Comparison of ENCODE assay signal across 9 cellular contexts in genomic region chr1:245874942-245875580, GRCh38.
A peak's percentile ranks its signal among the peaks of the same experiment; 100 is the strongest.
DNase-seq lines count a peak whose midpoint lies in the region; ATAC-seq, FAIRE-seq and TF ChIP-seq lines count a peak whose summit lies in the region.
"Had no signal": no experiment of that assay in that cellular context is flagged by ENCODE, and none has a peak within 500 bp of the region (broad histone marks: within the 10 kb centered on the region; RNA-seq: fewer than 3 reads in every experiment).

No MANE protein-coding gene starts in this region.

- H3K36me3 ChIP-seq in endodermal cell (ENCODE audit: control insufficient read depth, insufficient read depth, low read length) = no peaks in the 10 kb centered on the region

- WGBS in endodermal cell (ENCODE audit: insufficient coverage in 1 of 2, insufficient read length in 1 of 2), 2 experiments = 94 to 96% methylated on average over 7 to 12 of the region's 12 CpGs

- DNase-seq in COLO668 (lab: John Stamatoyannopoulos, UW; ENCODE audit: unreplicated experiment) (peak; percentile 65), NCI-H2196 (lab: John Stamatoyannopoulos, UW; ENCODE audit: unreplicated experiment) (peak; percentile 45), endodermal cell (no peak), myocyte (ENCODE audit: low read depth) (peak; percentile 75), H54 (ENCODE audit: insufficient read length, low spot score) (no peak), T-helper 9 cell (no peak)

- no peak overlapping the region for H3K9ac ChIP-seq in endodermal cell (ENCODE audit: extremely low read depth, low read length, poor library complexity, severe bottlenecking)
- H3K9ac ChIP-seq: KMS-11 had no signal

- no peak for TF ChIP-seq CTCF in endodermal cell (conservative IDR thresholded peaks at IDR 0.05)

- no peak for FAIRE-seq in H54 (lab: Jason Lieb, UNC)

- H3K27me3 ChIP-seq in endodermal cell (ENCODE audit: control insufficient read depth, insufficient read depth, low read length, poor library complexity, severe bottlenecking) = no peaks in the 10 kb centered on the region

- no peak for TF ChIP-seq POLR2A in H54 (IDR thresholded peaks at IDR 0.05; ENCODE audit: low read depth, low read length)

- H3K4me3 ChIP-seq in endodermal cell (ENCODE audit: low read length) = no peak overlapping the region

- H3K9me3 Mint-ChIP-seq in endodermal cell = peaks cover 3% of the 10 kb centered on the region

- H3K4me1 Mint-ChIP-seq in endodermal cell = peaks cover under 1% of the 10 kb centered on the region

- H3K9me3 ChIP-seq in endodermal cell (ENCODE audit: control insufficient read depth, low read length) = peaks cover 15% of the 10 kb centered on the region

- no peak overlapping the region for H3K4me3 Mint-ChIP-seq in endodermal cell

- no peaks in the 10 kb centered on the region for H3K27me3 Mint-ChIP-seq in endodermal cell (ENCODE audit: insufficient read depth)

- peak overlapping the region; percentile 9 for H3K27ac ChIP-seq in endodermal cell (ENCODE audit: low read depth, low read length)
- H3K27ac ChIP-seq: KMS-11 had no signal

- no peaks in the 10 kb centered on the region for H3K4me1 ChIP-seq in endodermal cell (ENCODE audit: control insufficient read depth, insufficient read depth, low read length)

- ATAC-seq in GM19455 (IDR thresholded peaks at IDR 0.05; ENCODE audit: unreplicated experiment) = no peak
- no peak for ATAC-seq in HG03196 (IDR thresholded peaks at IDR 0.05; ENCODE audit: unreplicated experiment)

- no peak overlapping the region for H3K27ac Mint-ChIP-seq in endodermal cell

- H3K36me3 Mint-ChIP-seq in endodermal cell (ENCODE audit: low read depth) = peaks cover 3% of the 10 kb centered on the region

Comparison
In these comparisons a context has a peak if more than half of its experiments do, and no peak if none do; other contexts are left out.
1. DNase-seq: peak in COLO668 (single experiment), NCI-H2196 (single experiment) and myocyte (single experiment); none in endodermal cell (single experiment), H54 (single experiment) and T-helper 9 cell (single experiment).